Comparison of ENCODE assay signal across 8 cellular contexts in genomic region chr7:15305002-15305600, GRCh38.
DNase-seq lines count a peak whose midpoint lies in the region; ATAC-seq and TF ChIP-seq lines count a peak whose summit lies in the region.

No MANE protein-coding gene starts in this region.

- H3K27me3 Mint-ChIP-seq in mesothelial cell of epicardium (ENCODE audit: low read depth): no peaks in the 10 kb centered on the region
- no peaks in the 10 kb centered on the region for H3K27me3 Mint-ChIP-seq in activated CD4-positive, alpha-beta memory T cell treated with anti-CD3 and anti-CD28 coated beads for 36 hours
- no peaks in the 10 kb centered on the region for H3K27me3 Mint-ChIP-seq in activated T-cell treated with anti-CD3 and anti-CD28 coated beads, Interleukin-2, amount 50 U/mL, for 24 hours

- H3K9me3 Mint-ChIP-seq in mesothelial cell of epicardium: no peaks in the 10 kb centered on the region
- H3K9me3 Mint-ChIP-seq in activated CD4-positive, alpha-beta memory T cell treated with anti-CD3 and anti-CD28 coated beads for 36 hours: no peaks in the 10 kb centered on the region
- H3K9me3 Mint-ChIP-seq in activated T-cell treated with anti-CD3 and anti-CD28 coated beads, Interleukin-2, amount 50 U/mL, for 24 hours: no peaks in the 10 kb centered on the region

- H3K4me1 Mint-ChIP-seq in mesothelial cell of epicardium: no peaks in the 10 kb centered on the region
- H3K4me1 Mint-ChIP-seq in activated CD4-positive, alpha-beta memory T cell treated with anti-CD3 and anti-CD28 coated beads for 36 hours (ENCODE audit: low read depth): no peaks in the 10 kb centered on the region
- no peaks in the 10 kb centered on the region for H3K4me1 Mint-ChIP-seq in activated T-cell treated with anti-CD3 and anti-CD28 coated beads, Interleukin-2, amount 50 U/mL, for 24 hours (ENCODE audit: low read depth)

- in situ Hi-C loops in ACHN (cut with HindIII; ENCODE audit: low pct_ligation_motif_present, low pct_unique_long_range_greater_than_20kb, low sequenced_read_pairs): no loop called here

- ATAC-seq in HG03175 (IDR thresholded peaks at IDR 0.05; ENCODE audit: unreplicated experiment): peak; percentile 64

- CTCF ChIA-PET in activated CD4-positive, alpha-beta memory T cell treated with anti-CD3 and anti-CD28 coated beads for 36 hours (lab: Charles Lee): no interaction called here

- TF ChIP-seq CTCF in GM12865 (IDR thresholded peaks at IDR 0.05; ENCODE audit: insufficient read depth, low read depth, low read length, missing control alignments): peak; percentile 54
- peak; percentile 78 for TF ChIP-seq CTCF in mesothelial cell of epicardium (IDR thresholded peaks at IDR 0.05; ENCODE audit: unreplicated experiment)

- DNase-seq in ACHN: peak; percentile 74
- DNase-seq in GM12865 (ENCODE audit: low read depth): peak; percentile 50
- peak; percentile 21 for DNase-seq in NCI-H748 treated with DMSO at 0.1 percent for 48 hours (lab: John Stamatoyannopoulos, UW)
- DNase-seq in dermis microvascular lymphatic vessel endothelial cell (ENCODE audit: low read depth in 2 of 2): peak; percentile 49 to 55
- DNase-seq in mesothelial cell of epicardium (ENCODE audit: low spot score in 2 of 2, unreplicated experiment in 2 of 2): peak in 1 of 2 experiments; percentile 42
- no peak for DNase-seq in activated CD4-positive, alpha-beta memory T cell treated with anti-CD3 and anti-CD28 coated beads for 36 hours
- no peak for DNase-seq in activated T-cell treated with anti-CD3 and anti-CD28 coated beads, Interleukin-2, amount 50 U/mL, for 24 hours

- POLR2A ChIA-PET in activated CD4-positive, alpha-beta memory T cell treated with anti-CD3 and anti-CD28 coated beads for 36 hours (lab: Charles Lee): no interaction called here

- H3K27ac Mint-ChIP-seq in mesothelial cell of epicardium: no peak overlapping the region
- no peak overlapping the region for H3K27ac Mint-ChIP-seq in activated CD4-positive, alpha-beta memory T cell treated with anti-CD3 and anti-CD28 coated beads for 36 hours
- H3K27ac Mint-ChIP-seq in activated T-cell treated with anti-CD3 and anti-CD28 coated beads, Interleukin-2, amount 50 U/mL, for 24 hours: no peak overlapping the region

- H3K4me3 ChIP-seq in GM12865 (ENCODE audit: low read depth, low read length): no peak overlapping the region

- no peak overlapping the region for H3K4me3 Mint-ChIP-seq in mesothelial cell of epicardium
- no peak overlapping the region for H3K4me3 Mint-ChIP-seq in activated CD4-positive, alpha-beta memory T cell treated with anti-CD3 and anti-CD28 coated beads for 36 hours
- no peak overlapping the region for H3K4me3 Mint-ChIP-seq in activated T-cell treated with anti-CD3 and anti-CD28 coated beads, Interleukin-2, amount 50 U/mL, for 24 hours

- intact Hi-C loops in activated CD4-positive, alpha-beta memory T cell treated with anti-CD3 and anti-CD28 coated beads for 36 hours (cut with micrococcal nuclease): loop anchor here (5.0 kb wide), 1 partner anchor 767 kb away; no protein-coding TSS in a partner anchor

- no peaks in the 10 kb centered on the region for H3K36me3 Mint-ChIP-seq in mesothelial cell of epicardium
- no peaks in the 10 kb centered on the region for H3K36me3 Mint-ChIP-seq in activated CD4-positive, alpha-beta memory T cell treated with anti-CD3 and anti-CD28 coated beads for 36 hours
- no peaks in the 10 kb centered on the region for H3K36me3 Mint-ChIP-seq in activated T-cell treated with anti-CD3 and anti-CD28 coated beads, Interleukin-2, amount 50 U/mL, for 24 hours (ENCODE audit: low read depth)

Comparison
In these comparisons a context has a peak if more than half of its experiments do, and no peak if none do; other contexts are left out.
1. DNase-seq: peak in ACHN (single experiment), GM12865 (single experiment), NCI-H748 treated with DMSO at 0.1 percent for 48 hours (single experiment) and dermis microvascular lymphatic vessel endothelial cell (2 of 2); none in activated CD4-positive, alpha-beta memory T cell treated with anti-CD3 and anti-CD28 coated beads for 36 hours (single experiment) and activated T-cell treated with anti-CD3 and anti-CD28 coated beads, Interleukin-2, amount 50 U/mL, for 24 hours (single experiment).